Comparison of ENCODE assay signal across 13 cellular contexts in genomic region chr14:59116984-59117415, GRCh38.
A peak's percentile ranks its signal among the peaks of the same experiment; 100 is the strongest.
DNase-seq lines count a peak whose midpoint lies in the region; ATAC-seq, FAIRE-seq and TF ChIP-seq lines count a peak whose summit lies in the region.
"Had no signal": no experiment of that assay in that cellular context is flagged by ENCODE, and none has a peak within 500 bp of the region (broad histone marks: within the 10 kb centered on the region; RNA-seq: fewer than 3 reads in every experiment).

No MANE protein-coding gene starts in this region.

- FAIRE-seq in H54 (lab: Jason Lieb, UNC) = peak; percentile 36

- no peak overlapping the region for H3K27ac ChIP-seq in ovary
- H3K27ac ChIP-seq: coronary artery, testis had no signal

- TF ChIP-seq CTCF in GM06990 (IDR thresholded peaks at IDR 0.05; ENCODE audit: insufficient read depth, low read length, poor library complexity, severe bottlenecking) (no peak), ovary (IDR thresholded peaks at IDR 0.05) (no peak)

- no peak for TF ChIP-seq POLR2A in H54 (IDR thresholded peaks at IDR 0.05; ENCODE audit: low read depth, low read length)
- no peak for TF ChIP-seq POLR2A in ovary (IDR thresholded peaks at IDR 0.05)

- 79 to 87% (median 81%) methylated on average over 2 of the region's 2 CpGs for WGBS in ovary, 3 donors

- no peaks in the 10 kb centered on the region for H3K36me3 ChIP-seq in GM06990 (ENCODE audit: control insufficient read depth, insufficient read depth, low read length)
- H3K36me3 ChIP-seq in ovary = no peaks in the 10 kb centered on the region

- H3K4me3 ChIP-seq in GM06990 (replicated peaks; ENCODE audit: low read depth, low read length) = no peak overlapping the region
- no peak overlapping the region for H3K4me3 ChIP-seq in ovary
- H3K4me3 ChIP-seq: coronary artery, testis had no signal

- ATAC-seq in esophagus mucosa = peak; percentile 61

- TF ChIP-seq EP300 in ovary (IDR thresholded peaks at IDR 0.05) = no peak

- intact Hi-C loops in ovary (cut with DNase I) = no loop called here

- DNase-seq in GM06990 (ENCODE audit: extremely low read depth, insufficient read length) = peak; percentile 52
- no peak for DNase-seq in H54 (ENCODE audit: insufficient read length, low spot score)
- DNase-seq in NCI-H2107 treated with DMSO at 0.1 percent for 48 hours (lab: John Stamatoyannopoulos, UW; ENCODE audit: unreplicated experiment) = peak; percentile 68
- DNase-seq in ovary = no peak
- DNase-seq in mesenteric fat pad (ENCODE audit: low spot score) = no peak
- no peak for DNase-seq in activated CD8-positive, alpha-beta memory T cell treated with anti-CD3 and anti-CD28 coated beads, Interleukin-2, amount 50 U/mL, for 4 hours
- DNase-seq in MV-4-11 (lab: John Stamatoyannopoulos, UW) = no peak
- DNase-seq: activated naive CD4-positive, alpha-beta T cell treated with anti-CD3 and anti-CD28 coated beads, Interleukin-2, amount 50 U/mL, for 16 hours; CD4-positive, alpha-beta memory T cell; NCI-H1105; testis had no signal

- H3K9me3 ChIP-seq in ovary = no peaks in the 10 kb centered on the region
- H3K9me3 ChIP-seq: testis had no signal

- no peaks in the 10 kb centered on the region for H3K4me1 ChIP-seq in ovary (ENCODE audit: insufficient read depth)
- H3K4me1 ChIP-seq: testis had no signal

- H3K27me3 ChIP-seq in GM06990 (replicated peaks; ENCODE audit: control insufficient read depth, insufficient read depth, low read length) (no peaks in the 10 kb centered on the region; the same call in 1 of the 2 replicates), ovary (no peaks in the 10 kb centered on the region)
- H3K27me3 ChIP-seq: testis had no signal

Comparison
In these comparisons a context has a peak if more than half of its experiments do, and no peak if none do; other contexts are left out.
1. DNase-seq: peak in GM06990 (single experiment) and NCI-H2107 treated with DMSO at 0.1 percent for 48 hours (single experiment); none in H54 (single experiment), ovary (0 of 5), mesenteric fat pad (single experiment), activated CD8-positive, alpha-beta memory T cell treated with anti-CD3 and anti-CD28 coated beads, Interleukin-2, amount 50 U/mL, for 4 hours (single experiment) and MV-4-11 (single experiment).